ENCODE assay signal across 16 cellular contexts in genomic region chr3:180980612-180981011, GRCh38. TPM values are rescaled to one million over a fixed set of nuclear protein-coding genes. Genes with fewer than 3 reads are reported as not detected.
DNase-seq lines count a peak whose midpoint lies in the region; ATAC-seq, FAIRE-seq and TF ChIP-seq lines count a peak whose summit lies in the region.
"Had no signal": no experiment of that assay in that cellular context is flagged by ENCODE, and none has a peak within 500 bp of the region (broad histone marks: within the 10 kb centered on the region; RNA-seq: fewer than 3 reads in every experiment).

No MANE protein-coding gene starts in this region.

- H3K9me3 Mint-ChIP-seq in endodermal cell, result no peaks in the 10 kb centered on the region
- H3K9me3 Mint-ChIP-seq: activated CD8-positive, alpha-beta T cell treated with anti-CD3 and anti-CD28 coated beads for 36 hours; activated naive CD4-positive, alpha-beta T cell treated with anti-CD3 and anti-CD28 coated beads for 36 hours; dendritic cell treated with granulocyte-macrophage colony-stimulating factor and Interleukin-4, amounts not matched to agents 40 ng/mL and 50 ng/mL, for 4 days had no signal

- no peak for TF ChIP-seq CTCF in K562 (IDR thresholded peaks at IDR 0.05 in 2 of 3, conservative IDR thresholded peaks at IDR 0.05 in 1 of 3; ENCODE audit: insufficient read depth in 2 of 3, low read depth in 1 of 3, low read length in 3 of 3)
- TF ChIP-seq CTCF in endodermal cell (conservative IDR thresholded peaks at IDR 0.05), result no peak

- ATAC-seq in HG02571 (IDR thresholded peaks at IDR 0.05; ENCODE audit: unreplicated experiment), result peak; percentile 52
- ATAC-seq in K562, result peak; percentile 48
- peak; percentile 75 for ATAC-seq in left lobe of liver
- ATAC-seq in GM21737 (IDR thresholded peaks at IDR 0.05; ENCODE audit: unreplicated experiment), result no peak
- no peak for ATAC-seq in GM18511 (IDR thresholded peaks at IDR 0.05; ENCODE audit: unreplicated experiment)
- ATAC-seq: activated CD8-positive, alpha-beta T cell treated with anti-CD3 and anti-CD28 coated beads for 36 hours had no signal

- peaks cover 21% of the 10 kb centered on the region for H3K36me3 Mint-ChIP-seq in endodermal cell (ENCODE audit: low read depth)

- H3K9me1 ChIP-seq in K562 (ENCODE audit: control insufficient read depth, insufficient read depth, low read length), result no peaks in the 10 kb centered on the region

- in situ Hi-C loops in K562 (cut with MboI) (loop anchor here (25.0 kb wide), 1 partner anchor 368 kb away; the partner anchor contains the start of gene TTC14), ACHN (cut with HindIII; ENCODE audit: low pct_ligation_motif_present, low pct_unique_long_range_greater_than_20kb, low sequenced_read_pairs) (no loop called here)

- no peaks in the 10 kb centered on the region for H3K9me3 ChIP-seq in K562 (replicated peaks; ENCODE audit: control insufficient read depth, insufficient read depth, low read depth, low read length)
- no peaks in the 10 kb centered on the region for H3K9me3 ChIP-seq in endodermal cell (ENCODE audit: control insufficient read depth, low read length)
- H3K9me3 ChIP-seq: BLaER1 treated with 17β-estradiol and CSF1 and Interleukin-3, amounts not matched to agents 10 nM and 100 nM had no signal

- H3K79me2 ChIP-seq in K562 (ENCODE audit: control insufficient read depth, insufficient read depth, low read length), result no peaks in the 10 kb centered on the region

- H3K36me3 ChIP-seq in K562 (ENCODE audit: control insufficient read depth, insufficient read depth, low read length) (peaks cover 76% of the 10 kb centered on the region), endodermal cell (ENCODE audit: control insufficient read depth, insufficient read depth, low read length) (peaks cover 64% of the 10 kb centered on the region)

- H4K20me1 ChIP-seq in K562 (replicated peaks; ENCODE audit: control insufficient read depth, insufficient read depth, low read length), result no peaks in the 10 kb centered on the region

- intact Hi-C loops in K562 (cut with micrococcal nuclease), result loop anchor here (10.0 kb wide), 3 partner anchors 116 to 376 kb away; partner anchors contain the start of gene TTC14

- no peak overlapping the region for H3K9ac ChIP-seq in K562 (ENCODE audit: insufficient read depth in 1 of 2, low read depth in 2 of 2, low read length in 2 of 2)
- H3K9ac ChIP-seq in endodermal cell (ENCODE audit: extremely low read depth, low read length, poor library complexity, severe bottlenecking), result no peak overlapping the region
- H3K9ac ChIP-seq: BLaER1 treated with 17β-estradiol and CSF1 and Interleukin-3, amounts not matched to agents 10 nM and 100 nM had no signal

- no peaks in the 10 kb centered on the region for H3K27me3 Mint-ChIP-seq in endodermal cell (ENCODE audit: insufficient read depth)
- H3K27me3 Mint-ChIP-seq: activated CD8-positive, alpha-beta T cell treated with anti-CD3 and anti-CD28 coated beads for 36 hours; dendritic cell treated with granulocyte-macrophage colony-stimulating factor and Interleukin-4, amounts not matched to agents 40 ng/mL and 50 ng/mL, for 4 days had no signal

- H3K4me3 ChIP-seq in K562, result no peak overlapping the region
- H3K4me3 ChIP-seq in endodermal cell (ENCODE audit: low read length), result no peak overlapping the region
- H3K4me3 ChIP-seq: BLaER1 treated with 17β-estradiol and CSF1 and Interleukin-3, amounts not matched to agents 10 nM and 100 nM had no signal

- H3K27ac Mint-ChIP-seq in endodermal cell, result no peak overlapping the region
- H3K27ac Mint-ChIP-seq: dendritic cell treated with granulocyte-macrophage colony-stimulating factor and Interleukin-4, amounts not matched to agents 40 ng/mL and 50 ng/mL, for 4 days had no signal

- peak overlapping the region; percentile 22; the same call in 1 of the 3 replicates for H3K27ac ChIP-seq in K562 (ENCODE audit: extremely low read depth, low read depth, low read length)
- no peak overlapping the region for H3K27ac ChIP-seq in endodermal cell (ENCODE audit: low read depth, low read length)
- H3K27ac ChIP-seq: BLaER1 treated with 17β-estradiol and CSF1 and Interleukin-3, amounts not matched to agents 10 nM and 100 nM had no signal

- peaks cover 0 to 2% of the 10 kb centered on the region in 2 experiments; a peak in 1 of 5 replicates for H3K4me1 ChIP-seq in K562 (replicated peaks in 1 of 2; ENCODE audit: control insufficient read depth in 2 of 2, insufficient read depth in 2 of 2, low read length in 2 of 2)
- H3K4me1 ChIP-seq in endodermal cell (ENCODE audit: control insufficient read depth, insufficient read depth, low read length), result no peaks in the 10 kb centered on the region
- H3K4me1 ChIP-seq: BLaER1 treated with 17β-estradiol and CSF1 and Interleukin-3, amounts not matched to agents 10 nM and 100 nM had no signal

- TF ChIP-seq EP300 in K562 (IDR thresholded peaks at IDR 0.05; ENCODE audit: low read length), result no peak

- POLR2A ChIA-PET in K562 (lab: Yijun Ruan, JAX), result interaction anchor here (1.0 to 3.5 kb wide), 2 partner anchors 9 to 10 kb away, joined by 3 to 12 read pairs; partner anchors contain the start of gene DNAJC19

- H3K4me2 ChIP-seq in K562 (ENCODE audit: insufficient read depth, low read length), result no peak overlapping the region
- H3K4me2 ChIP-seq: BLaER1 treated with 17β-estradiol and CSF1 and Interleukin-3, amounts not matched to agents 10 nM and 100 nM had no signal

- H2AFZ ChIP-seq in K562 (ENCODE audit: low read depth, low read length), result no peak overlapping the region

- DNase-seq in AG08396 (ENCODE audit: low spot score), result peak; percentile 6
- DNase-seq in K562 (ENCODE audit: extremely low read depth in 1 of 4, low spot score in 3 of 4), result no peak
- DNase-seq in left lobe of liver (ENCODE audit: low spot score), result no peak
- DNase-seq in ACHN, result no peak
- no peak for DNase-seq in endodermal cell
- DNase-seq: activated CD8-positive, alpha-beta T cell treated with anti-CD3 and anti-CD28 coated beads for 36 hours; activated naive CD4-positive, alpha-beta T cell treated with anti-CD3 and anti-CD28 coated beads for 36 hours; GDM1; NCI-H446 treated with DMSO at 0.1 percent for 48 hours; nucleus accumbens; T-helper 9 cell had no signal

- no TSS peak for BruUV-seq in K562 (replicated peaks; lab: Mats Ljungman, UMichigan)

- FAIRE-seq in K562 (lab: Jason Lieb, UNC), result no peak

- H3K4me1 Mint-ChIP-seq in endodermal cell, result peaks cover 3% of the 10 kb centered on the region

- CTCF ChIA-PET in K562 (lab: Yijun Ruan, JAX; ENCODE audit: low intra/inter-chr PET ratio), result no interaction called here

- no peak for TF ChIP-seq POLR2A in K562 (conservative IDR thresholded peaks at IDR 0.05)

- H3K4me3 Mint-ChIP-seq in endodermal cell, result no peak overlapping the region
- H3K4me3 Mint-ChIP-seq: activated CD8-positive, alpha-beta T cell treated with anti-CD3 and anti-CD28 coated beads for 36 hours; activated naive CD4-positive, alpha-beta T cell treated with anti-CD3 and anti-CD28 coated beads for 36 hours; dendritic cell treated with granulocyte-macrophage colony-stimulating factor and Interleukin-4, amounts not matched to agents 40 ng/mL and 50 ng/mL, for 4 days had no signal

- no peaks in the 10 kb centered on the region for H3K27me3 ChIP-seq in K562 (ENCODE audit: control insufficient read depth in 2 of 2, insufficient read depth in 2 of 2, low read length in 2 of 2)
- no peaks in the 10 kb centered on the region for H3K27me3 ChIP-seq in endodermal cell (ENCODE audit: control insufficient read depth, insufficient read depth, low read length, poor library complexity, severe bottlenecking)
- H3K27me3 ChIP-seq: BLaER1 treated with 17β-estradiol and CSF1 and Interleukin-3, amounts not matched to agents 10 nM and 100 nM had no signal

- TF ChIP-seq RAD21 in K562 (CRISPR knock-in tag; conservative IDR thresholded peaks at IDR 0.05 in 1 of 2, IDR thresholded peaks at IDR 0.05 in 1 of 2), result no peak

TF ChIP-seq in K562, 482 proteins besides CTCF, POLR2A, EP300 and RAD21:
- peak; percentile 70; the same call in 1 of the 2 replicates for TF ChIP-seq HMBOX1 (IDR thresholded peaks at IDR 0.05)
- TF ChIP-seq RBM14 (IDR thresholded peaks at IDR 0.05; ENCODE audit: borderline replicate concordance, insufficient read depth, low read depth, low read length), result no peak

RNA-seq across cellular contexts. Expression of gene DNAJC19, which starts 8.9 kb away (rescaled TPM):
- 32.3 and 60.4 TPM in 2 replicates for total RNA-seq in K562 (2011; cell fraction: chromatin; rRNA removed; ENCODE audit: low replicate concordance)
- 36.2 and 41.5 TPM in 2 replicates for total RNA-seq in K562 (2011; cell fraction: nucleolus; rRNA removed)
- total RNA-seq in K562 (2011; cell fraction: nucleoplasm; rRNA removed), result 57.3 and 78.0 TPM in 2 replicates
- 69.4 and 99.3 TPM in 2 replicates for total RNA-seq in K562 (2014; rRNA removed)
- 72.3 and 78.8 TPM in 2 replicates for total RNA-seq in K562 (2014; rRNA removed; fragmentation: Illumina TruSeq; extraction: Trizol)
- 55.7 and 59.8 TPM in 2 replicates for total RNA-seq in K562 (2015; rRNA removed; fragmentation: Illumina TruSeq; extraction: Trizol)
- total RNA-seq in K562 (2021), result 99.1 and 117 TPM in 2 replicates
- polyA plus RNA-seq in K562 (2011; rRNA removed), result 111 and 125 TPM in 2 replicates
- 93.8 and 94.6 TPM in 2 replicates for polyA plus RNA-seq in K562 (2011; cell fraction: cytosol; rRNA removed)
- polyA plus RNA-seq in K562 (2011; cell fraction: nucleus; rRNA removed), result 60.6 and 71.2 TPM in 2 replicates
- 112 and 169 TPM in 2 replicates for polyA plus RNA-seq in K562 (2012)
- polyA plus RNA-seq in K562 (2014; fragmentation: Illumina TruSeq; extraction: Trizol), result 86.2 and 93.5 TPM in 2 replicates
- 100 to 1,000 TPM; 116 to 136 TPM for polyA plus RNA-seq in K562 (2014; fragmentation: Nextera tagmentation; extraction: Ambion mirVana)
- 125 and 184 TPM in 2 replicates for polyA plus RNA-seq in K562 (2014; rRNA removed)
- polyA minus RNA-seq in K562 (2011; rRNA and poly(A)+ RNA removed), result 43.0 and 59.7 TPM in 2 replicates
- 22.4 and 26.1 TPM in 2 replicates for polyA minus RNA-seq in K562 (2011; cell fraction: cytosol; rRNA and poly(A)+ RNA removed)
- polyA minus RNA-seq in K562 (2011; cell fraction: nucleus; rRNA and poly(A)+ RNA removed), result 21.9 and 42.3 TPM in 2 replicates
- total RNA-seq in left lobe of liver, result 36.2 TPM
- total RNA-seq in endodermal cell, result 10 to 100 TPM; 60.1 to 70.2 TPM
- polyA plus RNA-seq in endodermal cell (2013, experiment 1 of 2), result 60.8 TPM
- polyA plus RNA-seq in endodermal cell (2013, experiment 2 of 2), result 66.0 TPM

Comparison
In these comparisons a context has a peak if more than half of its experiments do, and no peak if none do; other contexts are left out.
1. ATAC-seq: peak in HG02571 (single experiment), K562 (single experiment) and left lobe of liver (single experiment); none in GM21737 (single experiment) and GM18511 (single experiment).